Comparison of ENCODE assay signal across 8 cellular contexts in genomic region chr3:50316657-50317242, GRCh38. TPM values are rescaled to one million over a fixed set of nuclear protein-coding genes. Genes with fewer than 3 reads are reported as not detected.
DNase-seq lines count a peak whose midpoint lies in the region; ATAC-seq and TF ChIP-seq lines count a peak whose summit lies in the region.

No MANE protein-coding gene starts in this region.

- no peaks in the 10 kb centered on the region for H3K27me3 ChIP-seq in GM06990 (replicated peaks; ENCODE audit: control insufficient read depth, insufficient read depth, low read length)
- no peaks in the 10 kb centered on the region for H3K27me3 ChIP-seq in breast epithelium
- no peaks in the 10 kb centered on the region for H3K27me3 ChIP-seq in neural progenitor cell

- TF ChIP-seq POLR2A in breast epithelium (IDR thresholded peaks at IDR 0.05), result no peak

- H3K4me3 Mint-ChIP-seq in neural progenitor cell (peak overlapping the region; percentile 0), chondrocyte (ENCODE audit: unreplicated experiment) (no peak overlapping the region)

- H3K9me3 Mint-ChIP-seq in neural progenitor cell, result peaks cover 2% of the 10 kb centered on the region
- H3K9me3 Mint-ChIP-seq in chondrocyte (ENCODE audit: low read depth), result no peaks in the 10 kb centered on the region

- H3K4me2 ChIP-seq in neural progenitor cell, result no peak overlapping the region

- no peak overlapping the region for H2AFZ ChIP-seq in neural progenitor cell (replicated peaks)

- H3K4me1 Mint-ChIP-seq in neural progenitor cell (peaks cover 26% of the 10 kb centered on the region), chondrocyte (ENCODE audit: low read depth) (peaks cover 38% of the 10 kb centered on the region)

- H3K36me3 Mint-ChIP-seq in neural progenitor cell (peaks cover 41% of the 10 kb centered on the region), chondrocyte (ENCODE audit: low read depth) (peaks cover 8% of the 10 kb centered on the region)

- no peak overlapping the region for H3K27ac Mint-ChIP-seq in neural progenitor cell
- no peak overlapping the region for H3K27ac Mint-ChIP-seq in chondrocyte (ENCODE audit: unreplicated experiment)

- DNase-seq in GM06990 (ENCODE audit: extremely low read depth, insufficient read length), result peak; percentile 65
- DNase-seq in T-helper 1 cell, result peak; percentile 42 to 65 (median 59)
- DNase-seq in breast epithelium (ENCODE audit: low spot score in 2 of 2), result peak; percentile 88 to 90
- no peak for DNase-seq in neural progenitor cell (ENCODE audit: low spot score)
- no peak for DNase-seq in NCI-H1694 (lab: John Stamatoyannopoulos, UW)
- DNase-seq in NOMO-1 treated with DMSO at 0.1 percent for 48 hours (lab: John Stamatoyannopoulos, UW; ENCODE audit: unreplicated experiment), result no peak
- DNase-seq in chondrocyte (ENCODE audit: low spot score), result no peak

- H3K79me2 ChIP-seq in neural progenitor cell (ENCODE audit: low read depth), result peaks cover 37% of the 10 kb centered on the region

- H3K27ac ChIP-seq in breast epithelium (peak overlapping the region; percentile 94), neural progenitor cell (no peak overlapping the region)

- H3F3A ChIP-seq in neural progenitor cell (ENCODE audit: low read depth), result peaks cover 10% of the 10 kb centered on the region

- no peak overlapping the region for H3K9ac ChIP-seq in neural progenitor cell

- peaks cover 5% of the 10 kb centered on the region for H3K36me3 ChIP-seq in GM06990 (ENCODE audit: control insufficient read depth, insufficient read depth, low read length)
- H3K36me3 ChIP-seq in breast epithelium, result no peaks in the 10 kb centered on the region
- H3K36me3 ChIP-seq in neural progenitor cell, result no peaks in the 10 kb centered on the region

- H3K4me3 ChIP-seq in GM06990 (replicated peaks; ENCODE audit: low read depth, low read length), result no peak overlapping the region
- peak overlapping the region in 1 of 3 donors; percentile 85 for H3K4me3 ChIP-seq in breast epithelium
- H3K4me3 ChIP-seq in neural progenitor cell, result no peak overlapping the region

- H3K4me1 ChIP-seq in breast epithelium, result peaks cover 18 to 33% of the 10 kb centered on the region in 2 donors
- peaks cover 18% of the 10 kb centered on the region for H3K4me1 ChIP-seq in neural progenitor cell

- H4K20me1 ChIP-seq in neural progenitor cell (ENCODE audit: low read depth), result peaks cover 36% of the 10 kb centered on the region

- H3K9me3 ChIP-seq in breast epithelium (no peaks in the 10 kb centered on the region), neural progenitor cell (ENCODE audit: low read depth) (no peaks in the 10 kb centered on the region)

- H3K27me3 Mint-ChIP-seq in neural progenitor cell (ENCODE audit: insufficient read depth, low read depth), result peaks cover 2% of the 10 kb centered on the region
- no peaks in the 10 kb centered on the region for H3K27me3 Mint-ChIP-seq in chondrocyte (ENCODE audit: low read depth)

- intact Hi-C loops in breast epithelium (cut with DNase I; ENCODE audit: low total_unique reads), result no loop called here

- TF ChIP-seq CTCF in GM06990 (IDR thresholded peaks at IDR 0.05; ENCODE audit: insufficient read depth, low read length, poor library complexity, severe bottlenecking) (no peak), breast epithelium (IDR thresholded peaks at IDR 0.05) (no peak), neural progenitor cell (IDR thresholded peaks at IDR 0.05) (no peak), chondrocyte (IDR thresholded peaks at IDR 0.05) (no peak)

- ATAC-seq in GM19395 (IDR thresholded peaks at IDR 0.05; ENCODE audit: unreplicated experiment), result no peak

RNA-seq across cellular contexts. Expression of gene HYAL2, which starts 5.8 kb away (rescaled TPM):
- total RNA-seq in breast epithelium (100 to 1,000 TPM in 1 of 3 donors, 10 to 100 TPM in 2; 66.0 to 215 (median 96.0) TPM), neural progenitor cell (ENCODE audit: low replicate concordance) (38.9 and 92.3 TPM in 2 replicates), chondrocyte (31.3 to 37.0 TPM (median 36.8 TPM) in 3 replicates)

RNA-seq across cellular contexts. Expression of gene TUSC2, which starts 11.3 kb away (rescaled TPM):
- total RNA-seq in breast epithelium (10 to 100 TPM; 18.1 to 25.9 (median 21.3) TPM), neural progenitor cell (ENCODE audit: low replicate concordance) (14.9 and 36.1 TPM in 2 replicates), chondrocyte (15.3 to 18.6 TPM (median 17.0 TPM) in 3 replicates)

RNA-seq across cellular contexts. Expression of gene HYAL1, which starts 13.4 kb away (rescaled TPM):
- total RNA-seq in breast epithelium, result 10 to 100 TPM in 1 of 3 donors, 1 to 10 TPM in 2; 3.5 to 16.1 (median 4.8) TPM
- 1.6 and 3.0 TPM in 2 replicates for total RNA-seq in neural progenitor cell (ENCODE audit: low replicate concordance)
- 0.22 to 0.65 TPM (median 0.26 TPM) in 3 replicates for total RNA-seq in chondrocyte

RNA-seq across cellular contexts. Expression of gene HYAL3, which starts 17.5 kb away (rescaled TPM):
- 1 to 10 TPM; 2.3 to 6.4 (median 2.7) TPM for total RNA-seq in breast epithelium
- 2.2 and 4.9 TPM in 2 replicates for total RNA-seq in neural progenitor cell (ENCODE audit: low replicate concordance)
- total RNA-seq in chondrocyte, result 5.3 to 6.9 TPM (median 5.4 TPM) in 3 replicates

RNA-seq across cellular contexts. Expression of gene NAA80, which starts 17.5 kb away (rescaled TPM):
- total RNA-seq in breast epithelium (1 to 10 TPM; 6.0 to 8.8 (median 8.5) TPM), neural progenitor cell (ENCODE audit: low replicate concordance) (10.1 and 21.8 TPM in 2 replicates), chondrocyte (10.9 to 16.0 TPM (median 12.9 TPM) in 3 replicates)

Comparison
In these comparisons a context has a peak if more than half of its experiments do, and no peak if none do; other contexts are left out.
1. DNase-seq: peak in GM06990 (single experiment), T-helper 1 cell (5 of 5) and breast epithelium (2 of 2); none in neural progenitor cell (single experiment), NCI-H1694 (single experiment), NOMO-1 treated with DMSO at 0.1 percent for 48 hours (single experiment) and chondrocyte (single experiment).